ENCODE assay signal across 18 cellular contexts in genomic region chr18:59109375-59109774, GRCh38.
"Had no signal": no experiment of that assay in that cellular context is flagged by ENCODE, and none has a peak within 500 bp of the region (broad histone marks: within the 10 kb centered on the region; RNA-seq: fewer than 3 reads in every experiment).

No MANE protein-coding gene starts in this region.

- H3K9me3 Mint-ChIP-seq: activated CD4-positive, alpha-beta T cell treated with anti-CD3 and anti-CD28 coated beads, Interleukin-2, amount 10 ng/mL, durations not matched to agents 7 days and 5 days; activated naive CD4-positive, alpha-beta T cell treated with anti-CD3 and anti-CD28 coated beads, Interleukin-2, amount 10 ng/mL, durations not matched to agents 7 days and 5 days; activated T-helper 17 cell treated with anti-CD3 and anti-CD28 coated beads, Interleukin-2, amount 50 U/mL, for 72 hours; central memory CD8-positive, alpha-beta T cell had no signal

- H3K4me2 ChIP-seq: smooth muscle cell had no signal

- H3K4me1 Mint-ChIP-seq: activated CD4-positive, alpha-beta T cell treated with anti-CD3 and anti-CD28 coated beads, Interleukin-2, amount 10 ng/mL, durations not matched to agents 7 days and 5 days; activated naive CD4-positive, alpha-beta T cell treated with anti-CD3 and anti-CD28 coated beads, Interleukin-2, amount 10 ng/mL, durations not matched to agents 7 days and 5 days; activated T-helper 17 cell treated with anti-CD3 and anti-CD28 coated beads, Interleukin-2, amount 50 U/mL, for 72 hours; central memory CD8-positive, alpha-beta T cell; immature natural killer cell; mesothelial cell of epicardium had no signal

- H3K4me1 ChIP-seq: body of pancreas, lower lobe of right lung had no signal

- H3K36me3 Mint-ChIP-seq: activated naive CD4-positive, alpha-beta T cell treated with anti-CD3 and anti-CD28 coated beads, Interleukin-2, amount 10 ng/mL, durations not matched to agents 7 days and 5 days; immature natural killer cell; mesothelial cell of epicardium had no signal

- H3K27me3 ChIP-seq: body of pancreas had no signal

- H3K27ac ChIP-seq: body of pancreas, lower lobe of right lung had no signal

- H3K27ac Mint-ChIP-seq: activated CD4-positive, alpha-beta T cell treated with anti-CD3 and anti-CD28 coated beads, Interleukin-2, amount 10 ng/mL, durations not matched to agents 7 days and 5 days; activated naive CD4-positive, alpha-beta T cell treated with anti-CD3 and anti-CD28 coated beads, Interleukin-2, amount 10 ng/mL, durations not matched to agents 7 days and 5 days; activated T-helper 17 cell treated with anti-CD3 and anti-CD28 coated beads, Interleukin-2, amount 50 U/mL, for 72 hours; immature natural killer cell; mesothelial cell of epicardium; progenitor cell of endocrine pancreas had no signal

- H3K9me3 ChIP-seq: body of pancreas, lower lobe of right lung had no signal

- DNase-seq: activated CD4-positive, alpha-beta T cell treated with anti-CD3 and anti-CD28 coated beads, Interleukin-2, amount 10 ng/mL, durations not matched to agents 7 days and 5 days; activated CD4-positive, CD25-positive, alpha-beta regulatory T cell; activated CD8-positive, alpha-beta memory T cell treated with anti-CD3 and anti-CD28 coated beads for 24 hours; activated naive CD4-positive, alpha-beta T cell treated with anti-CD3 and anti-CD28 coated beads, Interleukin-2, amount 10 ng/mL, durations not matched to agents 7 days and 5 days; body of pancreas; effector memory CD4-positive, alpha-beta T cell; immature natural killer cell; left cardiac atrium; lower lobe of right lung; nucleus accumbens; right cardiac atrium had no signal

- ATAC-seq: activated T-helper 17 cell treated with anti-CD3 and anti-CD28 coated beads, Interleukin-2, amount 50 U/mL, for 72 hours; body of pancreas; left cardiac atrium; lower lobe of right lung; right cardiac atrium had no signal

- H3K4me3 Mint-ChIP-seq: activated CD4-positive, alpha-beta T cell treated with anti-CD3 and anti-CD28 coated beads, Interleukin-2, amount 10 ng/mL, durations not matched to agents 7 days and 5 days; activated naive CD4-positive, alpha-beta T cell treated with anti-CD3 and anti-CD28 coated beads, Interleukin-2, amount 10 ng/mL, durations not matched to agents 7 days and 5 days; activated T-helper 17 cell treated with anti-CD3 and anti-CD28 coated beads, Interleukin-2, amount 50 U/mL, for 72 hours; central memory CD8-positive, alpha-beta T cell; immature natural killer cell; mesothelial cell of epicardium had no signal

- H3K4me3 ChIP-seq: body of pancreas, lower lobe of right lung, smooth muscle cell had no signal

- H3K36me3 ChIP-seq: lower lobe of right lung had no signal

- FAIRE-seq: TTC549, urothelium cell line had no signal
